Comparison of ENCODE assay signal across 10 cellular contexts in genomic region chr5:165029471-165029870, GRCh38.
DNase-seq lines count a peak whose midpoint lies in the region; ATAC-seq and TF ChIP-seq lines count a peak whose summit lies in the region.
"Had no signal": no experiment of that assay in that cellular context is flagged by ENCODE, and none has a peak within 500 bp of the region (broad histone marks: within the 10 kb centered on the region; RNA-seq: fewer than 3 reads in every experiment).

No MANE protein-coding gene starts in this region.

- BruUV-seq in OCI-LY7 (replicated peaks; lab: Mats Ljungman, UMichigan): no TSS peak

- H3K79me2 ChIP-seq in OCI-LY7 (ENCODE audit: insufficient read depth, low read depth, low read length): no peaks in the 10 kb centered on the region

- 94% methylated on average over 1 of the region's 1 CpG for WGBS in esophagus muscularis mucosa

- no peak overlapping the region for H3K27ac Mint-ChIP-seq in activated T-helper 2 cell treated with anti-CD3 and anti-CD28 coated beads, Interferon-gamma antibody, Interleukin-2, Interleukin-4, amounts not matched to agents 10 μg/mL and 5 μg/mL and 100 μg/mL, durations not matched to agents 14 hours and 24 hours and 36 hours
- H3K27ac Mint-ChIP-seq: T-helper 1 cell treated with Interleukin-12 subunit alpha and Interleukin-12 subunit beta and Interleukin-4 antibody, amounts not matched to agents 30 μg/mL and 1 μg/mL, for 36 hours had no signal

- intact Hi-C loops in OCI-LY7 (cut with micrococcal nuclease; ENCODE audit: unreplicated experiment) (no loop called here), esophagus muscularis mucosa (cut with DNase I) (no loop called here), colonic mucosa (cut with DNase I) (no loop called here)
- intact Hi-C loops in activated T-helper 2 cell treated with anti-CD3 and anti-CD28 coated beads, Interferon-gamma antibody, Interleukin-2, Interleukin-4, amounts not matched to agents 10 μg/mL and 5 μg/mL and 100 μg/mL, durations not matched to agents 14 hours and 24 hours and 36 hours (cut with micrococcal nuclease): no loop called here

- no peak overlapping the region for H3K4me3 Mint-ChIP-seq in activated T-helper 2 cell treated with anti-CD3 and anti-CD28 coated beads, Interferon-gamma antibody, Interleukin-2, Interleukin-4, amounts not matched to agents 10 μg/mL and 5 μg/mL and 100 μg/mL, durations not matched to agents 14 hours and 24 hours and 36 hours (ENCODE audit: low read depth)
- H3K4me3 Mint-ChIP-seq: central memory CD8-positive, alpha-beta T cell; T-helper 1 cell treated with Interleukin-12 subunit alpha and Interleukin-12 subunit beta and Interleukin-4 antibody, amounts not matched to agents 30 μg/mL and 1 μg/mL, for 36 hours had no signal

- no peaks in the 10 kb centered on the region for H3K9me3 ChIP-seq in OCI-LY7 (ENCODE audit: low read length)
- no peaks in the 10 kb centered on the region for H3K9me3 ChIP-seq in esophagus muscularis mucosa
- no peaks in the 10 kb centered on the region for H3K9me3 ChIP-seq in colonic mucosa

- H3K9ac ChIP-seq in colonic mucosa (ENCODE audit: low read depth in 2 of 2, low read length in 2 of 2): no peak overlapping the region

- H3K4me3 ChIP-seq in OCI-LY7 (ENCODE audit: low read depth, low read length, poor library complexity, severe bottlenecking) (no peak overlapping the region), esophagus muscularis mucosa (no peak overlapping the region), colonic mucosa (no peak overlapping the region)

- H3K9me3 Mint-ChIP-seq in activated T-helper 2 cell treated with anti-CD3 and anti-CD28 coated beads, Interferon-gamma antibody, Interleukin-2, Interleukin-4, amounts not matched to agents 10 μg/mL and 5 μg/mL and 100 μg/mL, durations not matched to agents 14 hours and 24 hours and 36 hours: peaks cover 7% of the 10 kb centered on the region
- H3K9me3 Mint-ChIP-seq: T-helper 1 cell treated with Interleukin-12 subunit alpha and Interleukin-12 subunit beta and Interleukin-4 antibody, amounts not matched to agents 30 μg/mL and 1 μg/mL, for 36 hours had no signal

- no peak overlapping the region for H3K4me2 ChIP-seq in OCI-LY7 (ENCODE audit: low read length)

- no peaks in the 10 kb centered on the region for H3K36me3 Mint-ChIP-seq in activated T-helper 2 cell treated with anti-CD3 and anti-CD28 coated beads, Interferon-gamma antibody, Interleukin-2, Interleukin-4, amounts not matched to agents 10 μg/mL and 5 μg/mL and 100 μg/mL, durations not matched to agents 14 hours and 24 hours and 36 hours (ENCODE audit: low read depth)

- H3K36me3 ChIP-seq in OCI-LY7 (ENCODE audit: insufficient read depth, low read length) (no peaks in the 10 kb centered on the region), esophagus muscularis mucosa (no peaks in the 10 kb centered on the region), colonic mucosa (no peaks in the 10 kb centered on the region)

- H3K27me3 ChIP-seq in esophagus muscularis mucosa: no peaks in the 10 kb centered on the region
- H3K27me3 ChIP-seq in colonic mucosa: no peaks in the 10 kb centered on the region

- POLR2A ChIA-PET in OCI-LY7 (lab: Charles Lee): no interaction called here

- CTCF ChIA-PET in OCI-LY7 (lab: Charles Lee; ENCODE audit: unreplicated experiment): no interaction called here

- H3K4me1 ChIP-seq in OCI-LY7 (ENCODE audit: insufficient read depth, low read length, poor library complexity, severe bottlenecking) (no peaks in the 10 kb centered on the region), esophagus muscularis mucosa (no peaks in the 10 kb centered on the region), colonic mucosa (no peaks in the 10 kb centered on the region)

- no peaks in the 10 kb centered on the region for H4K20me1 ChIP-seq in OCI-LY7 (ENCODE audit: insufficient read depth, low read length)

- TF ChIP-seq EP300 in esophagus muscularis mucosa (IDR thresholded peaks at IDR 0.05): no peak

- H3K27ac ChIP-seq in OCI-LY7 (ENCODE audit: low read depth, low read length, poor library complexity, severe bottlenecking): no peak overlapping the region
- H3K27ac ChIP-seq in esophagus muscularis mucosa (replicated peaks in 1 of 4): no peak overlapping the region
- H3K27ac ChIP-seq in colonic mucosa: no peak overlapping the region

- H3K9me2 ChIP-seq in OCI-LY7 (ENCODE audit: insufficient read depth, low read length): no peaks in the 10 kb centered on the region

- ATAC-seq in HG02798 (IDR thresholded peaks at IDR 0.05; ENCODE audit: poor library complexity, unreplicated experiment) (peak; percentile 60), GM18498 (IDR thresholded peaks at IDR 0.05; ENCODE audit: unreplicated experiment) (no peak)

- no peak for TF ChIP-seq CTCF in OCI-LY7 (conservative IDR thresholded peaks at IDR 0.05; ENCODE audit: low read length)
- peak in 2 of 3 experiments; percentile 10 to 15 for TF ChIP-seq CTCF in esophagus muscularis mucosa (IDR thresholded peaks at IDR 0.05)
- TF ChIP-seq CTCF in colonic mucosa (IDR thresholded peaks at IDR 0.05): no peak

- no peak for TF ChIP-seq POLR2A in esophagus muscularis mucosa (IDR thresholded peaks at IDR 0.05; ENCODE audit: low read depth)

- DNase-seq in AML-193 (lab: John Stamatoyannopoulos, UW) (peak; percentile 82 to 85), OCI-LY7 (ENCODE audit: low spot score) (peak; percentile 1), esophagus muscularis mucosa (ENCODE audit: extremely low spot score) (no peak), DMS79 (lab: John Stamatoyannopoulos, UW) (no peak), colonic mucosa (no peak)
- DNase-seq in activated T-helper 2 cell treated with anti-CD3 and anti-CD28 coated beads, Interferon-gamma antibody, Interleukin-2, Interleukin-4, amounts not matched to agents 10 μg/mL and 5 μg/mL and 100 μg/mL, durations not matched to agents 14 hours and 24 hours and 36 hours (ENCODE audit: low spot score): no peak

- no peaks in the 10 kb centered on the region for H3K4me1 Mint-ChIP-seq in activated T-helper 2 cell treated with anti-CD3 and anti-CD28 coated beads, Interferon-gamma antibody, Interleukin-2, Interleukin-4, amounts not matched to agents 10 μg/mL and 5 μg/mL and 100 μg/mL, durations not matched to agents 14 hours and 24 hours and 36 hours (ENCODE audit: low read depth)
- H3K4me1 Mint-ChIP-seq: central memory CD8-positive, alpha-beta T cell had no signal

- no peak overlapping the region for H2AFZ ChIP-seq in OCI-LY7 (ENCODE audit: low read length)

- no peaks in the 10 kb centered on the region for H3K27me3 Mint-ChIP-seq in activated T-helper 2 cell treated with anti-CD3 and anti-CD28 coated beads, Interferon-gamma antibody, Interleukin-2, Interleukin-4, amounts not matched to agents 10 μg/mL and 5 μg/mL and 100 μg/mL, durations not matched to agents 14 hours and 24 hours and 36 hours (ENCODE audit: low read depth)
- H3K27me3 Mint-ChIP-seq: central memory CD8-positive, alpha-beta T cell had no signal

Comparison
In these comparisons a context has a peak if more than half of its experiments do, and no peak if none do; other contexts are left out.
1. DNase-seq: peak in AML-193 (2 of 2) and OCI-LY7 (single experiment); none in esophagus muscularis mucosa (single experiment), DMS79 (single experiment), activated T-helper 2 cell treated with anti-CD3 and anti-CD28 coated beads, Interferon-gamma antibody, Interleukin-2, Interleukin-4, amounts not matched to agents 10 μg/mL and 5 μg/mL and 100 μg/mL, durations not matched to agents 14 hours and 24 hours and 36 hours (single experiment) and colonic mucosa (single experiment).
2. CTCF ChIP-seq: peak in esophagus muscularis mucosa (2 of 3); none in OCI-LY7 (single experiment) and colonic mucosa (single experiment).